In the genomic region with DNA sequence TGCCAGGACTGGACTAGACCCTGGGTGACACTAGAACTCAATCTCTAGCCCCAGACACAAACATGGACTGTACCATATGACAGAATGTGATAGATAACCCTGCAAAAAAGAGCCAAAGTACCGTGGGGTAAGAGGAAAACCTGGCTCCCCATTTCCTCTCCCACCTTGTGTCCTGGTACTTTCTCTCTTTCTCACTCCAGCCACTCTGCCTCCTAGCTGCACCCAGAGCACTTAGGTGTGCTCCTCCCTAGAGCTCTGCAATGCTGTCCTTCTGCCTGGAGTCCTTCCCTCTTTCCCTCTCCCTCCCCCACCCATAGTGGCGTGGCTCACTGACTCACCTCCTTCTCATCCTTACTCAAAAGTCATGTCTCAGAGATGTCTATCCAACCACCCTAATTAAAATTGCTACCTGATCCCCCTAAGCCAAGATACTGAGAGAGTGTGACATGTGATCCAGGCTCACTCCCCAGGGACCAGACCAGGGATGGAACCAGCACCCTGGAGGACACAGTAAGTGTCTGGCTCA, we compare ENCODE assay signal across 14 cellular contexts.
"Had no signal": no experiment of that assay in that cellular context is flagged by ENCODE, and none has a peak within 500 bp of the region (broad histone marks: within the 10 kb centered on the region; RNA-seq: fewer than 3 reads in every experiment).

No MANE protein-coding gene starts in this region.

- H3K27me3 Mint-ChIP-seq: activated naive CD8-positive, alpha-beta T cell treated with anti-CD3 and anti-CD28 coated beads for 36 hours had no signal

- H3K27ac Mint-ChIP-seq: activated CD4-positive, alpha-beta T cell treated with anti-CD3 and anti-CD28 coated beads for 36 hours; activated CD8-positive, alpha-beta T cell treated with anti-CD3 and anti-CD28 coated beads for 36 hours; activated naive CD8-positive, alpha-beta T cell treated with anti-CD3 and anti-CD28 coated beads for 36 hours; activated T-cell treated with anti-CD3 and anti-CD28 coated beads, Interleukin-2, amount 50 U/mL, for 72 hours; natural killer cell treated with Interleukin-12 subunit alpha and Interleukin-12 subunit beta and Interleukin-15 and Interleukin-18, amount 100 ng/mL, for 72 hours had no signal

- ATAC-seq: activated CD4-positive, alpha-beta T cell treated with anti-CD3 and anti-CD28 coated beads for 36 hours; activated CD8-positive, alpha-beta T cell treated with anti-CD3 and anti-CD28 coated beads for 36 hours; activated T-cell treated with anti-CD3 and anti-CD28 coated beads, Interleukin-2, amount 50 U/mL, for 72 hours; heart left ventricle; natural killer cell treated with Interleukin-12 subunit alpha and Interleukin-12 subunit beta and Interleukin-15 and Interleukin-18, amount 100 ng/mL, for 72 hours; stimulated activated naive CD8-positive, alpha-beta T cell treated with anti-CD3 and anti-CD28 coated beads, Interleukin-15, Interleukin-2, amounts not matched to agents 100 U/mL and 50 U/mL, for 24 hours had no signal

- H3K9me3 ChIP-seq: suprapubic skin had no signal

- H3K9me3 Mint-ChIP-seq: activated CD8-positive, alpha-beta T cell treated with anti-CD3 and anti-CD28 coated beads for 36 hours; activated naive CD8-positive, alpha-beta T cell treated with anti-CD3 and anti-CD28 coated beads for 36 hours; activated T-cell treated with anti-CD3 and anti-CD28 coated beads, Interleukin-2, amount 50 U/mL, for 72 hours; natural killer cell treated with Interleukin-12 subunit alpha and Interleukin-12 subunit beta and Interleukin-15 and Interleukin-18, amount 100 ng/mL, for 72 hours had no signal

- DNase-seq: activated CD4-positive, alpha-beta T cell treated with anti-CD3 and anti-CD28 coated beads for 36 hours; activated CD8-positive, alpha-beta memory T cell treated with anti-CD3 and anti-CD28 coated beads, Interleukin-2, amount 50 U/mL, for 4 hours; activated CD8-positive, alpha-beta T cell treated with anti-CD3 and anti-CD28 coated beads for 36 hours; activated gamma-delta T cell treated with Interleukin-2 at 50 U/mL for 16 hours; activated naive CD8-positive, alpha-beta T cell treated with anti-CD3 and anti-CD28 coated beads for 36 hours; activated T-cell treated with anti-CD3 and anti-CD28 coated beads, Interleukin-2, amount 50 U/mL, for 72 hours; heart left ventricle; left ventricle myocardium inferior; mesenchymal stem cell; occipital lobe; stimulated activated CD4-positive, alpha-beta T cell treated with anti-CD3 and anti-CD28 coated beads, Interleukin-12 subunit alpha, Interleukin-12 subunit beta, amount 100 ng/mL, for 4 hours; stimulated activated naive CD8-positive, alpha-beta T cell treated with anti-CD3 and anti-CD28 coated beads, Interleukin-15, Interleukin-2, amounts not matched to agents 100 U/mL and 50 U/mL, for 24 hours had no signal

- H3K27ac ChIP-seq: heart left ventricle, left ventricle myocardium inferior, suprapubic skin had no signal

- H3K4me3 Mint-ChIP-seq: activated CD4-positive, alpha-beta T cell treated with anti-CD3 and anti-CD28 coated beads for 36 hours; activated CD8-positive, alpha-beta T cell treated with anti-CD3 and anti-CD28 coated beads for 36 hours; activated naive CD8-positive, alpha-beta T cell treated with anti-CD3 and anti-CD28 coated beads for 36 hours; activated T-cell treated with anti-CD3 and anti-CD28 coated beads, Interleukin-2, amount 50 U/mL, for 72 hours; natural killer cell treated with Interleukin-12 subunit alpha and Interleukin-12 subunit beta and Interleukin-15 and Interleukin-18, amount 100 ng/mL, for 72 hours had no signal

- H3K4me1 Mint-ChIP-seq: activated CD4-positive, alpha-beta T cell treated with anti-CD3 and anti-CD28 coated beads for 36 hours; activated naive CD8-positive, alpha-beta T cell treated with anti-CD3 and anti-CD28 coated beads for 36 hours had no signal

- H3K36me3 Mint-ChIP-seq: activated naive CD8-positive, alpha-beta T cell treated with anti-CD3 and anti-CD28 coated beads for 36 hours; natural killer cell treated with Interleukin-12 subunit alpha and Interleukin-12 subunit beta and Interleukin-15 and Interleukin-18, amount 100 ng/mL, for 72 hours had no signal
